27 cellular contexts compared by ENCODE assay signal in the genomic region with DNA sequence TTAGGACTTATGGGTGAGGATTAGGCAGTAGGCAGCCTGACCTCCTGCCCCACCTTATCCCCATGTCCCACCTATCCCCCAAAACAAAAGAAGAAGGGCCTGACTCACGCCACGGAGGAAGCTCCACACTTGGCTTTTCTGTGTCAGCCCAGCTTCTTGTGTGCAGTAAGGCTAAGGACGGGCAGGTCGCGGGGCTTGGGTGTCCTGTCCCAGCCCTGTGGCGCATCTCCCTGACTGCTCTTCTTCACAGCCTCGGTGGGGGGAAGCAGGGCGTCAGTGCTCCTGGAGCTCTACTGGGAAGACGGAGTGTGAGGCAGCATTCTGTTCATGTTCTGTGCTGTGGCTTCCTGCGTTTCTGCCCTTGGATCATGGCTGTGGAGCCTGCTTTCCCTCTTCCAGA.
"Had no signal": no experiment of that assay in that cellular context is flagged by ENCODE, and none has a peak within 500 bp of the region (broad histone marks: within the 10 kb centered on the region; RNA-seq: fewer than 3 reads in every experiment).

No MANE protein-coding gene starts in this region.

- H3K27me3 ChIP-seq: dorsolateral prefrontal cortex, esophagus muscularis mucosa, gastrocnemius medialis, neural progenitor cell, pancreas, stomach, transverse colon had no signal

- H3K9me3 ChIP-seq: pancreas had no signal

- H3K4me2 ChIP-seq: neural progenitor cell had no signal

- H3K4me1 ChIP-seq: gastrocnemius medialis, left ventricle myocardium inferior, lower lobe of right lung, neural progenitor cell, pancreas, psoas muscle had no signal

- H3K27ac ChIP-seq: dorsolateral prefrontal cortex, esophagus muscularis mucosa, gastrocnemius medialis, left ventricle myocardium inferior, lower lobe of right lung, neural progenitor cell, pancreas, psoas muscle, stomach, thoracic aorta, transverse colon had no signal

- H2AFZ ChIP-seq: neural progenitor cell had no signal

- H3K9ac ChIP-seq: neural progenitor cell had no signal

- H3K36me3 ChIP-seq: esophagus muscularis mucosa, gastrocnemius medialis, left ventricle myocardium inferior, lower lobe of right lung, neural progenitor cell, pancreas, stomach, thoracic aorta, transverse colon had no signal

- H3K4me3 ChIP-seq: dorsolateral prefrontal cortex, esophagus muscularis mucosa, gastrocnemius medialis, left ventricle myocardium inferior, lower lobe of right lung, neural progenitor cell, pancreas, psoas muscle, stomach, thoracic aorta, transverse colon had no signal

- DNase-seq: cortex of kidney; dorsolateral prefrontal cortex; effector CD8-positive, alpha-beta T cell; gastrocnemius medialis; glutamatergic neuron; immature natural killer cell; left cardiac atrium; left ventricle myocardium inferior; lower lobe of right lung; mesenchymal stem cell; midbrain; occipital lobe; pancreas; psoas muscle; retina; stimulated activated CD4-positive, alpha-beta T cell treated with anti-CD3 and anti-CD28 coated beads, Interleukin-2, amount 100 ng/mL, for 24 hours; stimulated activated CD4-positive, alpha-beta T cell treated with anti-CD3 and anti-CD28 coated beads, Interleukin-4, amount 100 ng/mL, for 4 hours; stimulated activated naive B cell treated with anti-CD40 and anti-IgM and Interleukin-4, amounts not matched to agents 10 μg/mL and 1 μg/mL and 100 μg/mL, for 72 hours; stomach; substantia nigra; transverse colon had no signal

- ATAC-seq: gastrocnemius medialis; left cardiac atrium; lower lobe of right lung; natural killer cell treated with Interleukin-12 subunit alpha and Interleukin-12 subunit beta and Interleukin-15 and Interleukin-18, amount 100 ng/mL, for 72 hours; pancreas; psoas muscle; sciatic nerve; stimulated activated naive B cell treated with anti-CD40 and anti-IgM and Interleukin-4, amounts not matched to agents 10 μg/mL and 1 μg/mL and 100 μg/mL, for 72 hours had no signal

- FAIRE-seq: keratinocyte, pancreas had no signal
